16 cellular contexts compared by ENCODE assay signal in genomic region chr17:57574040-57574513, GRCh38.
DNase-seq lines count a peak whose midpoint lies in the region; ATAC-seq and TF ChIP-seq lines count a peak whose summit lies in the region.
"Had no signal": no experiment of that assay in that cellular context is flagged by ENCODE, and none has a peak within 500 bp of the region (broad histone marks: within the 10 kb centered on the region; RNA-seq: fewer than 3 reads in every experiment).

No MANE protein-coding gene starts in this region.

- no peaks in the 10 kb centered on the region for H3K36me3 ChIP-seq in HEK293 (ENCODE audit: control insufficient read depth in 2 of 2, insufficient read depth in 1 of 2, low read length in 2 of 2)

- no peak for TF ChIP-seq CTCF in HEK293 (tag by site-specific recombination; IDR thresholded peaks at IDR 0.05)

- H3K4me3 ChIP-seq in HEK293 (ENCODE audit: low read depth, low read length), result no peak overlapping the region
- H3K4me3 ChIP-seq in skeletal muscle cell (ENCODE audit: low read depth, low read length), result no peak overlapping the region

- CTCF ChIA-PET in HEK293 (lab: Yijun Ruan, JAX), result interaction anchor here (1.9 to 3.6 kb wide), 2 partner anchors 24 to 331 kb away, joined by 4 to 16 read pairs; no protein-coding TSS in a partner anchor

- DNase-seq in amniotic epithelial cell (ENCODE audit: low read depth) (peak; percentile 34), Right ventricle myocardium superior (peak; percentile 70), skeletal muscle cell (ENCODE audit: low read depth) (peak; percentile 62), KG1 (lab: John Stamatoyannopoulos, UW) (no peak)
- no peak for DNase-seq in activated naive CD4-positive, alpha-beta T cell (lab: John Stamatoyannopoulos, UW)
- DNase-seq in stimulated activated naive CD4-positive, alpha-beta T cell treated with Interleukin-2 at 50 U/mL for 16 hours (lab: John Stamatoyannopoulos, UW), result no peak
- DNase-seq: activated T-cell treated with anti-CD3 and anti-CD28 coated beads, Interleukin-2, amount 50 U/mL, for 4 hours; Calu3; central memory CD4-positive, alpha-beta T cell; Karpas-422; mesenchymal stem cell; NCI-H524; stimulated activated CD4-positive, alpha-beta T cell treated with anti-CD3 and anti-CD28 coated beads, Interleukin-4, amount 100 ng/mL, for 24 hours had no signal

- H3K9me3 ChIP-seq in HEK293 (ENCODE audit: control insufficient read depth, insufficient read depth, low read depth, low read length), result no peaks in the 10 kb centered on the region

- TF ChIP-seq POLR2A in GM18505 (IDR thresholded peaks at IDR 0.05; ENCODE audit: borderline replicate concordance, extremely low read depth, insufficient read depth, insufficient read length), result no peak

- ATAC-seq in Right ventricle myocardium superior (ENCODE audit: poor library complexity), result peak; percentile 81
- ATAC-seq in GM18505 (IDR thresholded peaks at IDR 0.05; ENCODE audit: unreplicated experiment), result no peak
- ATAC-seq: activated T-cell treated with anti-CD3 and anti-CD28 coated beads, Interleukin-2, amount 50 U/mL, for 4 hours; WTC11 had no signal

- intact Hi-C loops in Right ventricle myocardium superior (cut with DNase I), result no loop called here

- POLR2A ChIA-PET in HEK293 (lab: Yijun Ruan, JAX), result no interaction called here

- peaks cover 34% of the 10 kb centered on the region for H3K4me1 ChIP-seq in HEK293 (ENCODE audit: control insufficient read depth, insufficient read depth, low read length)

- no peak overlapping the region for H3K27ac ChIP-seq in HEK293 (ENCODE audit: extremely low read depth, low read depth, low read length)

TF ChIP-seq in HEK293, 187 proteins besides CTCF, POLR2A, EP300 and RAD21:
- 0 out of 2 replicates have a peak, but pooled peaks have one; percentile 10 for TF ChIP-seq KLF1 (tag by site-specific recombination; IDR thresholded peaks at IDR 0.05)
- peak; percentile 70; the same call in 1 of the 2 replicates for TF ChIP-seq ZNF394 (tag by site-specific recombination; IDR thresholded peaks at IDR 0.05; ENCODE audit: borderline replicate concordance)
- TF ChIP-seq ZNF341 (tag by site-specific recombination; IDR thresholded peaks at IDR 0.05; ENCODE audit: low read depth), result no peak
- peak; percentile 69 for TF ChIP-seq OSR2 (tag by site-specific recombination; IDR thresholded peaks at IDR 0.05)
- peak; percentile 56; the same call in 1 of the 2 replicates for TF ChIP-seq PATZ1 (tag by site-specific recombination; IDR thresholded peaks at IDR 0.05)
- TF ChIP-seq ZNF146 (tag by site-specific recombination; IDR thresholded peaks at IDR 0.05), result no peak
- 0 out of 2 replicates have a peak, but pooled peaks have one; percentile 22 for TF ChIP-seq ZFP69B (tag by site-specific recombination; IDR thresholded peaks at IDR 0.05)
- 0 out of 2 replicates have a peak, but pooled peaks have one; percentile 17 for TF ChIP-seq PRDM6 (tag by site-specific recombination; IDR thresholded peaks at IDR 0.05)
- no peak for TF ChIP-seq PBX3 (CRISPR knock-in tag; IDR thresholded peaks at IDR 0.05)
- TF ChIP-seq ZNF114 (tag by site-specific recombination; IDR thresholded peaks at IDR 0.05), result no peak
- 0 out of 2 replicates have a peak, but pooled peaks have one; percentile 23 for TF ChIP-seq KLF10 (tag by site-specific recombination; IDR thresholded peaks at IDR 0.05)
- no peak for TF ChIP-seq ZNF335 (tag by site-specific recombination; conservative IDR thresholded peaks at IDR 0.05)
- TF ChIP-seq ZNF843 (tag by site-specific recombination; IDR thresholded peaks at IDR 0.05), result 0 out of 2 replicates have a peak, but pooled peaks have one; percentile 18
- TF ChIP-seq PRDM10 (tag by site-specific recombination; IDR thresholded peaks at IDR 0.05), result peak; percentile 63
- peak; percentile 25; the same call in 1 of the 2 replicates for TF ChIP-seq ZXDB (tag by site-specific recombination; IDR thresholded peaks at IDR 0.05)
- TF ChIP-seq ZNF704 (tag by site-specific recombination; IDR thresholded peaks at IDR 0.05), result no peak
- peak; percentile 46; the same call in 1 of the 2 replicates for TF ChIP-seq GLIS1 (tag by site-specific recombination; IDR thresholded peaks at IDR 0.05)
- TF ChIP-seq ZNF48 (tag by site-specific recombination; IDR thresholded peaks at IDR 0.05), result no peak

Comparison
In these comparisons a context has a peak if more than half of its experiments do, and no peak if none do; other contexts are left out.
1. DNase-seq: peak in amniotic epithelial cell (single experiment), Right ventricle myocardium superior (single experiment) and skeletal muscle cell (single experiment); none in activated naive CD4-positive, alpha-beta T cell (0 of 4), stimulated activated naive CD4-positive, alpha-beta T cell treated with Interleukin-2 at 50 U/mL for 16 hours (single experiment) and KG1 (single experiment).